ENCODE assay signal across 8 cellular contexts in genomic region chr9:101738566-101739183, GRCh38. TPM values are rescaled to one million over a fixed set of nuclear protein-coding genes. Genes with fewer than 3 reads are reported as not detected.
DNase-seq lines count a peak whose midpoint lies in the region; ATAC-seq, FAIRE-seq and TF ChIP-seq lines count a peak whose summit lies in the region.

Gene GRIN3A (minus strand): TSS chr9:101738647. CDS start chr9:101737979, 668 bp downstream.

- ATAC-seq in HG03025 (IDR thresholded peaks at IDR 0.05; ENCODE audit: low FRiP score, unreplicated experiment) (no peak), HG03139 (IDR thresholded peaks at IDR 0.05; ENCODE audit: unreplicated experiment) (no peak)

- TF ChIP-seq CTCF in Calu3 (IDR thresholded peaks at IDR 0.05; ENCODE audit: unreplicated experiment) (no peak), chondrocyte (IDR thresholded peaks at IDR 0.05) (peak; percentile 44), mesothelial cell of epicardium (IDR thresholded peaks at IDR 0.05; ENCODE audit: unreplicated experiment) (no peak)

- BruUV-seq in Calu3 (replicated peaks; lab: Mats Ljungman, UMichigan), result no TSS peak

- H3K4me3 Mint-ChIP-seq in Calu3 (ENCODE audit: low read depth, unreplicated experiment) (peak within 1 kb of the TSS; percentile 64), chondrocyte (ENCODE audit: unreplicated experiment) (peak within 1 kb of the TSS; percentile 75), mesothelial cell of epicardium (peak within 1 kb of the TSS; percentile 85)

- intact Hi-C loops in Calu3 (cut with micrococcal nuclease; ENCODE audit: unreplicated experiment), result no loop called here

- CTCF ChIA-PET in Calu3 (lab: Charles Lee), result no interaction called here

- no peak within 1 kb of the TSS for H3K27ac Mint-ChIP-seq in Calu3 (ENCODE audit: unreplicated experiment)
- no peak within 1 kb of the TSS for H3K27ac Mint-ChIP-seq in chondrocyte (ENCODE audit: unreplicated experiment)
- no peak within 1 kb of the TSS for H3K27ac Mint-ChIP-seq in mesothelial cell of epicardium

- H3K9me3 Mint-ChIP-seq in Calu3 (ENCODE audit: low read depth, unreplicated experiment) (no peaks in the 10 kb centered on the region), chondrocyte (ENCODE audit: low read depth) (peaks cover 5% of the 10 kb centered on the region), mesothelial cell of epicardium (no peaks in the 10 kb centered on the region)

- H3K36me3 Mint-ChIP-seq in Calu3 (ENCODE audit: insufficient read depth, unreplicated experiment) (peaks cover 5% of the 10 kb centered on the region), chondrocyte (ENCODE audit: low read depth) (no peaks in the 10 kb centered on the region), mesothelial cell of epicardium (no peaks in the 10 kb centered on the region)

- no peak for TF ChIP-seq POLR2A in GM12892 (IDR thresholded peaks at IDR 0.05; ENCODE audit: low read depth, low read length)

- FAIRE-seq in GM12892 (lab: Jason Lieb, UNC), result no peak

- H3K4me1 Mint-ChIP-seq in Calu3 (ENCODE audit: low read depth, unreplicated experiment), result no peaks in the 10 kb centered on the region
- H3K4me1 Mint-ChIP-seq in chondrocyte (ENCODE audit: low read depth), result peaks cover 8% of the 10 kb centered on the region
- H3K4me1 Mint-ChIP-seq in mesothelial cell of epicardium, result peaks cover 9% of the 10 kb centered on the region

- DNase-seq in Calu3 (peak; percentile 21), NCI-H146 treated with DMSO at 0.1 percent for 48 hours (lab: John Stamatoyannopoulos, UW; ENCODE audit: unreplicated experiment) (peak; percentile 20), chondrocyte (ENCODE audit: low spot score) (no peak), mesothelial cell of epicardium (ENCODE audit: low spot score in 2 of 2, unreplicated experiment in 2 of 2) (peak in 1 of 2 experiments; percentile 18), GM12892 (ENCODE audit: insufficient read length) (no peak), dedifferentiated amniotic fluid mesenchymal stem cell (ENCODE audit: extremely low spot score) (no peak)

- H3K27me3 Mint-ChIP-seq in Calu3 (ENCODE audit: unreplicated experiment) (peaks cover 67% of the 10 kb centered on the region), chondrocyte (ENCODE audit: low read depth) (peaks cover 60% of the 10 kb centered on the region), mesothelial cell of epicardium (ENCODE audit: low read depth) (peaks cover 92% of the 10 kb centered on the region)

RNA-seq across cellular contexts. Expression of gene GRIN3A, which starts in this region (rescaled TPM):
- total RNA-seq in Calu3 (2022) (not detected in 2 replicates), chondrocyte (not detected in 3 replicates), mesothelial cell of epicardium (3.0 to 4.1 TPM (median 3.3 TPM) in 3 replicates)
- polyA plus RNA-seq in GM12892 (2012; ENCODE audit: missing spikeins), result 0.23 TPM

Comparison
In these comparisons a context has a peak if more than half of its experiments do, and no peak if none do; other contexts are left out.
1. Peak in DNase-seq in Calu3; RNA of the gene not detected or under 1 TPM.